26 cellular contexts compared by ENCODE assay signal in the genomic region with DNA sequence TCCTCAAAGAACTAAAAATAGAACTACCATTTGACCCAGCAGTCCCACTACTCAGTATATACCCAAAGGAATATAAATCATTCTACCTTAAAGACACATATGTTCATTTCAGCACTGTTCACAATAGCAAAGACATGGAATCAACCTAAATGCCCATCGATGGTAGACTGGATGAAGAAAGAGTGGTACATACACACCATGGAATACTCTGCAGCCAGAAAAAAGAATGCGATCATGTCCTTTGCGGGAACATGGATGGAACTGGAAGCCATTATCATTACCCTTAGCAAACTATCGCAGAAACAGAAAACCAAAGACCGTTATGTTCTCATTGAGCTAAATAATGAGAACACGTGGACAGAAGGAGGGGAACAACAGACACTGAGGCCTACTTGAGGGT.
"Had no signal": no experiment of that assay in that cellular context is flagged by ENCODE, and none has a peak within 500 bp of the region (broad histone marks: within the 10 kb centered on the region; RNA-seq: fewer than 3 reads in every experiment).

No MANE protein-coding gene starts in this region.

- H3K4me3 ChIP-seq: ovary, psoas muscle, right lobe of liver, sigmoid colon, stomach, thoracic aorta, thyroid gland, tibial nerve, upper lobe of left lung, vagina had no signal

- H3K4me1 ChIP-seq: parathyroid adenoma, psoas muscle, right lobe of liver, thyroid gland, upper lobe of left lung, vagina had no signal

- H3K9ac ChIP-seq: parathyroid adenoma had no signal

- H3K27ac ChIP-seq: ovary, parathyroid adenoma, psoas muscle, right lobe of liver, thoracic aorta, thyroid gland, upper lobe of left lung had no signal

- H2AFZ ChIP-seq: parathyroid adenoma had no signal

- H3K9me3 ChIP-seq: ovary, right lobe of liver, sigmoid colon, stomach, thoracic aorta, thyroid gland, upper lobe of left lung, vagina had no signal

- DNase-seq: naive thymus-derived CD8-positive, alpha-beta T cell; nephron progenitor cell; occipital lobe; ovary; posterior cingulate gyrus; psoas muscle; right cardiac atrium; right lobe of liver; sigmoid colon; small intestine; stimulated activated CD4-positive, alpha-beta T cell treated with anti-CD3 and anti-CD28 coated beads, Interleukin-15, amount 100 ng/mL, for 24 hours; stimulated activated CD4-positive, alpha-beta T cell treated with anti-CD3 and anti-CD28 coated beads, Interleukin-2, amount 100 ng/mL, for 24 hours; stimulated activated CD4-positive, alpha-beta T cell treated with anti-CD3 and anti-CD28 coated beads, Interleukin-2, amount 100 ng/mL, for 48 hours; stimulated activated CD4-positive, alpha-beta T cell treated with anti-CD3 and anti-CD28 coated beads, Interleukin-4, amount 100 ng/mL, for 24 hours; stimulated activated naive B cell treated with anti-CD40 and anti-IgM and Interleukin-4, amounts not matched to agents 10 μg/mL and 1 μg/mL and 100 μg/mL, for 72 hours; stimulated activated naive CD4-positive, alpha-beta T cell treated with Interleukin-2 at 50 U/mL for 16 hours; stomach; thyroid gland; trophoblast cell; upper lobe of left lung had no signal

- H3K79me2 ChIP-seq: parathyroid adenoma had no signal

- H3K27me3 ChIP-seq: ovary, right lobe of liver, sigmoid colon, stomach, thyroid gland, tibial nerve, upper lobe of left lung, vagina had no signal

- H3K36me3 ChIP-seq: ovary, right lobe of liver, thoracic aorta, thyroid gland, upper lobe of left lung, vagina had no signal

- ATAC-seq: naive thymus-derived CD8-positive, alpha-beta T cell; natural killer cell treated with Interleukin-12 subunit alpha and Interleukin-12 subunit beta and Interleukin-15 and Interleukin-18, amount 100 ng/mL, for 72 hours; psoas muscle; right cardiac atrium; right lobe of liver; stimulated activated effector memory CD8-positive, alpha-beta T cell treated with anti-CD3 and anti-CD28 coated beads, Interleukin-12 subunit alpha, Interleukin-12 subunit beta, amount 100 ng/mL, for 72 hours; stimulated activated naive B cell treated with anti-CD40 and anti-IgM and Interleukin-4, amounts not matched to agents 10 μg/mL and 1 μg/mL and 100 μg/mL, for 72 hours had no signal
